In genomic region chr1:22728751-22729399, GRCh38 we compare ENCODE assay signal across 26 cellular contexts. TPM values are rescaled to one million over a fixed set of nuclear protein-coding genes. Genes with fewer than 3 reads are reported as not detected.
DNase-seq lines count a peak whose midpoint lies in the region; ATAC-seq, FAIRE-seq and TF ChIP-seq lines count a peak whose summit lies in the region.
"Had no signal": no experiment of that assay in that cellular context is flagged by ENCODE, and none has a peak within 500 bp of the region (broad histone marks: within the 10 kb centered on the region; RNA-seq: fewer than 3 reads in every experiment).

No MANE protein-coding gene starts in this region.

- H3K27me3 ChIP-seq in HepG2 (ENCODE audit: control insufficient read depth in 1 of 2, insufficient read depth in 2 of 2, low read length in 2 of 2) (peaks cover 0 to 13% of the 10 kb centered on the region in 2 experiments; a peak in 2 of 5 replicates), right lobe of liver (no peaks in the 10 kb centered on the region), body of pancreas (no peaks in the 10 kb centered on the region)
- H3K27me3 ChIP-seq: adrenal gland, testis, vagina had no signal

- intact Hi-C loops in HepG2 (cut with micrococcal nuclease; ENCODE audit: unreplicated experiment) (no loop called here), right lobe of liver (cut with DNase I) (no loop called here), body of pancreas (cut with DNase I) (no loop called here)

- CTCF ChIA-PET in HepG2 (lab: Yijun Ruan, JAX; ENCODE audit: low intra/inter-chr PET ratio, low total read pairs), result no interaction called here

- no peak overlapping the region for H3K9ac ChIP-seq in HepG2 (ENCODE audit: insufficient read depth, low read depth, low read length)

- no peak overlapping the region for H3K27ac ChIP-seq in HepG2 (ENCODE audit: extremely low read length, insufficient read depth, low read length)
- no peak overlapping the region for H3K27ac ChIP-seq in right lobe of liver
- no peak overlapping the region for H3K27ac ChIP-seq in body of pancreas
- H3K27ac ChIP-seq: adrenal gland, coronary artery, testis, vagina had no signal

- no peak for TF ChIP-seq EP300 in HepG2 (IDR thresholded peaks at IDR 0.05; ENCODE audit: low read depth in 2 of 2, low read length in 2 of 2)
- no peak for TF ChIP-seq EP300 in HepG2 (CRISPR knock-in tag; IDR thresholded peaks at IDR 0.05; ENCODE audit: borderline replicate concordance)

- H3K4me2 ChIP-seq in HepG2 (ENCODE audit: low read depth, low read length), result no peak overlapping the region

- no peak for TF ChIP-seq RAD21 in HepG2 (CRISPR knock-in tag; IDR thresholded peaks at IDR 0.05)

- no peak overlapping the region for H3K4me3 Mint-ChIP-seq in HFFc6
- H3K4me3 Mint-ChIP-seq: activated CD8-positive, alpha-beta T cell treated with anti-CD3 and anti-CD28 coated beads for 36 hours; activated T-cell treated with anti-CD3 and anti-CD28 coated beads, Interleukin-2, amount 50 U/mL, for 24 hours; CD4-positive, CD25-positive, alpha-beta regulatory T cell; stimulated activated naive B cell treated with anti-CD40 and anti-IgM and Interleukin-4, amounts not matched to agents 10 μg/mL and 1 μg/mL and 100 μg/mL, for 72 hours had no signal

- POLR2A ChIA-PET in HepG2 (lab: Yijun Ruan, JAX), result no interaction called here

- H3K9me3 ChIP-seq in HepG2 (ENCODE audit: low read length) (no peaks in the 10 kb centered on the region), right lobe of liver (no peaks in the 10 kb centered on the region), body of pancreas (no peaks in the 10 kb centered on the region)
- H3K9me3 ChIP-seq: adrenal gland, testis, vagina had no signal

- H3K36me3 Mint-ChIP-seq in HFFc6 (ENCODE audit: low read depth), result no peaks in the 10 kb centered on the region
- H3K36me3 Mint-ChIP-seq: CD4-positive, CD25-positive, alpha-beta regulatory T cell; stimulated activated naive B cell treated with anti-CD40 and anti-IgM and Interleukin-4, amounts not matched to agents 10 μg/mL and 1 μg/mL and 100 μg/mL, for 72 hours had no signal

- TF ChIP-seq POLR2A in HepG2 (IDR thresholded peaks at IDR 0.05; ENCODE audit: insufficient read depth in 1 of 2, low read depth in 2 of 2, low read length in 2 of 2) (no peak), right lobe of liver (IDR thresholded peaks at IDR 0.05) (no peak), body of pancreas (IDR thresholded peaks at IDR 0.05) (no peak)

- H2AFZ ChIP-seq in HepG2 (ENCODE audit: low read length), result no peak overlapping the region

- no TSS peak for BruUV-seq in HepG2 (replicated peaks; lab: Mats Ljungman, UMichigan)

- H4K20me1 ChIP-seq in HepG2 (ENCODE audit: insufficient read depth, low read length), result no peaks in the 10 kb centered on the region

- H3K4me1 ChIP-seq in HepG2 (ENCODE audit: insufficient read depth, low read length) (no peaks in the 10 kb centered on the region), right lobe of liver (no peaks in the 10 kb centered on the region), body of pancreas (peaks cover 12% of the 10 kb centered on the region)
- H3K4me1 ChIP-seq: adrenal gland, testis had no signal

- no peaks in the 10 kb centered on the region for H3K9me3 Mint-ChIP-seq in HFFc6
- H3K9me3 Mint-ChIP-seq: activated CD8-positive, alpha-beta T cell treated with anti-CD3 and anti-CD28 coated beads for 36 hours; activated T-cell treated with anti-CD3 and anti-CD28 coated beads, Interleukin-2, amount 50 U/mL, for 24 hours; CD4-positive, CD25-positive, alpha-beta regulatory T cell; stimulated activated naive B cell treated with anti-CD40 and anti-IgM and Interleukin-4, amounts not matched to agents 10 μg/mL and 1 μg/mL and 100 μg/mL, for 72 hours had no signal

- no peak overlapping the region for H3K4me3 ChIP-seq in HepG2 (replicated peaks in 1 of 3; ENCODE audit: insufficient read depth in 1 of 3, low read depth in 2 of 3, low read length in 3 of 3)
- no peak overlapping the region for H3K4me3 ChIP-seq in right lobe of liver
- H3K4me3 ChIP-seq in body of pancreas, result no peak overlapping the region
- H3K4me3 ChIP-seq: adrenal gland, coronary artery, GM12878, testis, vagina had no signal

- DNase-seq in HepG2 (ENCODE audit: low spot score), result no peak
- DNase-seq in right lobe of liver, result no peak
- peak; percentile 40 to 41 for DNase-seq in NCI-H1930 (lab: John Stamatoyannopoulos, UW)
- DNase-seq in body of pancreas, result peak in 3 of 4 donors; percentile 22 to 68 (median 56)
- no peak for DNase-seq in HFFc6
- DNase-seq in SIG-M5 treated with dmso at 0.1 percent for 504 hours (lab: John Stamatoyannopoulos, UW; ENCODE audit: unreplicated experiment), result no peak
- DNase-seq: activated CD4-positive, CD25-positive, alpha-beta regulatory T cell; activated CD8-positive, alpha-beta T cell treated with anti-CD3 and anti-CD28 coated beads for 36 hours; activated T-cell treated with anti-CD3 and anti-CD28 coated beads, Interleukin-2, amount 50 U/mL, for 24 hours; adrenal gland; CD4-positive, CD25-positive, alpha-beta regulatory T cell; DND-41; mammary epithelial cell; NCI-H1048; NCI-H226; stimulated activated CD4-positive, alpha-beta T cell treated with anti-CD3 and anti-CD28 coated beads, Interleukin-2, amount 100 ng/mL, for 48 hours; stimulated activated naive B cell treated with anti-CD40 and anti-IgM and Interleukin-4, amounts not matched to agents 10 μg/mL and 1 μg/mL and 100 μg/mL, for 72 hours; T1000; testis had no signal

- H3K27ac Mint-ChIP-seq in HFFc6, result no peak overlapping the region
- H3K27ac Mint-ChIP-seq: activated CD8-positive, alpha-beta T cell treated with anti-CD3 and anti-CD28 coated beads for 36 hours; activated T-cell treated with anti-CD3 and anti-CD28 coated beads, Interleukin-2, amount 50 U/mL, for 24 hours; CD4-positive, CD25-positive, alpha-beta regulatory T cell; stimulated activated naive B cell treated with anti-CD40 and anti-IgM and Interleukin-4, amounts not matched to agents 10 μg/mL and 1 μg/mL and 100 μg/mL, for 72 hours had no signal

- H3K4me1 Mint-ChIP-seq in HFFc6 (ENCODE audit: low read depth), result no peaks in the 10 kb centered on the region
- H3K4me1 Mint-ChIP-seq: CD4-positive, CD25-positive, alpha-beta regulatory T cell; stimulated activated naive B cell treated with anti-CD40 and anti-IgM and Interleukin-4, amounts not matched to agents 10 μg/mL and 1 μg/mL and 100 μg/mL, for 72 hours had no signal

- H3K27me3 Mint-ChIP-seq in HFFc6 (ENCODE audit: insufficient read depth), result peaks cover 4% of the 10 kb centered on the region

- ATAC-seq in HepG2 (peak; percentile 36; the same call in 2 of the 3 replicates), right lobe of liver (no peak), body of pancreas (peak; percentile 66), HG03520 (IDR thresholded peaks at IDR 0.05; ENCODE audit: unreplicated experiment) (no peak), GM18873 (IDR thresholded peaks at IDR 0.05; ENCODE audit: low FRiP score, unreplicated experiment) (no peak)
- ATAC-seq: activated CD8-positive, alpha-beta T cell treated with anti-CD3 and anti-CD28 coated beads for 36 hours; GM12878; SK-N-SH treated with all-trans-retinoic acid at 6 μM for 48 hours; stimulated activated naive B cell treated with anti-CD40 and anti-IgM and Interleukin-4, amounts not matched to agents 10 μg/mL and 1 μg/mL and 100 μg/mL, for 72 hours had no signal

- 14% methylated on average over 10 of the region's 14 CpGs for WGBS in HepG2 (ENCODE audit: low lambda C conversion rate)
- WGBS in right lobe of liver (ENCODE audit: insufficient coverage, low coverage, low lambda C conversion rate, missing lambda C conversion rate), result 55% methylated on average over 8 of the region's 14 CpGs
- 31 to 39% methylated on average over 4 to 14 of the region's 14 CpGs for WGBS in body of pancreas, 2 donors

- H3K36me3 ChIP-seq in HepG2 (replicated peaks in 1 of 2; ENCODE audit: control insufficient read depth in 1 of 2, insufficient read depth in 2 of 2, low read length in 2 of 2) (no peaks in the 10 kb centered on the region), right lobe of liver (no peaks in the 10 kb centered on the region), body of pancreas (replicated peaks in 1 of 2; ENCODE audit: insufficient read depth in 1 of 2, low read depth in 2 of 2) (no peaks in the 10 kb centered on the region)
- H3K36me3 ChIP-seq: adrenal gland, vagina had no signal

- TF ChIP-seq CTCF in HepG2 (CRISPR knock-in tag; IDR thresholded peaks at IDR 0.05), result no peak
- TF ChIP-seq CTCF in right lobe of liver (IDR thresholded peaks at IDR 0.05), result no peak
- TF ChIP-seq CTCF in body of pancreas (IDR thresholded peaks at IDR 0.05), result no peak
- TF ChIP-seq CTCF in HFFc6 (IDR thresholded peaks at IDR 0.05), result no peak

- no peaks in the 10 kb centered on the region for H3K79me2 ChIP-seq in HepG2 (ENCODE audit: insufficient read depth, low read length)

- no peak for FAIRE-seq in HepG2 (lab: Jason Lieb, UNC)
- FAIRE-seq: endometrium, GM12878 had no signal

- in situ Hi-C loops in HepG2 (cut with HindIII; ENCODE audit: extremely low pct_ligation_motif_present, low pct_unique_long_range_greater_than_20kb), result no loop called here

RNA-seq across cellular contexts. Expression of gene EPHB2, which starts 18.2 kb away (rescaled TPM):
- total RNA-seq in HepG2 (2016; rRNA removed; fragmentation: Illumina TruSeq; extraction: Trizol) (0.11 TPM in 1 of 2 replicates, not detected in the other), right lobe of liver (1 to 10 TPM in 2 of 6 experiments, under 1 TPM in 4; 0.24 to 1.8 (median 0.62) TPM), body of pancreas (1 to 10 TPM; 2.9 to 7.9 TPM)
- not detected in 2 replicates for total RNA-seq in HepG2 (2016; cell fraction: cytosol; rRNA removed; fragmentation: Illumina TruSeq; extraction: Trizol; ENCODE audit: low read depth)
- total RNA-seq in HepG2 (2016; cell fraction: insoluble cytoplasmic fraction; rRNA removed; fragmentation: Illumina TruSeq; extraction: Trizol), result not detected in 2 replicates
- total RNA-seq in HepG2 (2016; cell fraction: membrane; rRNA removed; fragmentation: Illumina TruSeq; extraction: Trizol), result 0.06 TPM in 1 of 2 replicates, not detected in the other
- not detected in 2 replicates for total RNA-seq in HepG2 (2016; cell fraction: nucleus; rRNA removed; fragmentation: Illumina TruSeq; extraction: Trizol)
- polyA plus RNA-seq in HepG2 (2011; rRNA removed), result 0.03 TPM in 2 replicates
- polyA plus RNA-seq in HepG2 (2011; cell fraction: cytosol; rRNA removed), result not detected in 2 replicates
- 0.03 TPM in 1 of 2 replicates, not detected in the other for polyA plus RNA-seq in HepG2 (2011; cell fraction: nucleus; rRNA removed)
- not detected in 2 replicates for polyA plus RNA-seq in HepG2 (2012)
- polyA plus RNA-seq in HepG2 (2016; cell fraction: cytosol; fragmentation: Illumina TruSeq; extraction: Trizol; ENCODE audit: low read depth), result not detected in 2 replicates
- not detected in 2 replicates for polyA plus RNA-seq in HepG2 (2016; cell fraction: insoluble cytoplasmic fraction; fragmentation: Illumina TruSeq; extraction: Trizol; ENCODE audit: low read depth)
- polyA plus RNA-seq in HepG2 (2016; cell fraction: membrane; fragmentation: Illumina TruSeq; extraction: Trizol; ENCODE audit: low read depth), result not detected in 2 replicates
- polyA plus RNA-seq in HepG2 (2016; cell fraction: nucleus; fragmentation: Illumina TruSeq; extraction: Trizol; ENCODE audit: insufficient read depth, low read depth), result not detected in 2 replicates
- polyA minus RNA-seq in HepG2 (2011; rRNA and poly(A)+ RNA removed; ENCODE audit: low replicate concordance), result 0.78 and 4.6 TPM in 2 replicates
- not detected in 2 replicates for polyA minus RNA-seq in HepG2 (2011; cell fraction: cytosol; rRNA and poly(A)+ RNA removed)
- polyA minus RNA-seq in HepG2 (2011; cell fraction: nucleus; rRNA and poly(A)+ RNA removed), result not detected in 2 replicates
- total RNA-seq in HFFc6 (2021; fragmentation: NEBNext Ultra II Directional; extraction: Animal tissue kit (Norgen Biotek cat#: 25700)), result 10 to 100 TPM; 13.1 to 36.4 (median 30.9) TPM
- total RNA-seq: CD4-positive, CD25-positive, alpha-beta regulatory T cell had no signal
- polyA plus RNA-seq: CD4-positive, CD25-positive, alpha-beta regulatory T cell had no signal

Comparison
In these comparisons a context has a peak if more than half of its experiments do, and no peak if none do; other contexts are left out.
1. ATAC-seq: peak in HepG2 (single experiment) and body of pancreas (single experiment); none in right lobe of liver (0 of 4), HG03520 (single experiment) and GM18873 (single experiment).
2. DNase-seq: peak in NCI-H1930 (2 of 2) and body of pancreas (3 of 4); none in HepG2 (single experiment), right lobe of liver (0 of 3), HFFc6 (single experiment) and SIG-M5 treated with dmso at 0.1 percent for 504 hours (single experiment).